In genomic region chr1:59601032-59601431, GRCh38 we compare ENCODE assay signal across 16 cellular contexts.
DNase-seq lines count a peak whose midpoint lies in the region; ATAC-seq, FAIRE-seq and TF ChIP-seq lines count a peak whose summit lies in the region.
"Had no signal": no experiment of that assay in that cellular context is flagged by ENCODE, and none has a peak within 500 bp of the region (broad histone marks: within the 10 kb centered on the region; RNA-seq: fewer than 3 reads in every experiment).

No MANE protein-coding gene starts in this region.

- peak overlapping the region; percentile 87 for H3K27ac ChIP-seq in SJCRH30
- H3K27ac ChIP-seq in Peyer's patch, result peak overlapping the region in 1 of 4 donors; percentile 37
- H3K27ac ChIP-seq: hepatocyte, upper lobe of left lung had no signal

- no peak for TF ChIP-seq POLR2A in Peyer's patch (IDR thresholded peaks at IDR 0.05)

- H3K9me3 ChIP-seq in SJCRH30 (replicated peaks) (no peaks in the 10 kb centered on the region), Peyer's patch (no peaks in the 10 kb centered on the region)
- H3K9me3 ChIP-seq: upper lobe of left lung had no signal

- H3K4me1 ChIP-seq in SJCRH30 (peaks cover 81% of the 10 kb centered on the region), Peyer's patch (peaks cover 0 to 9% (median 0%) of the 10 kb centered on the region in 4 donors)

- FAIRE-seq in frontal cortex (lab: Jason Lieb, UNC), result no peak
- FAIRE-seq: bronchial epithelial cell, endometrium had no signal

- H3K36me3 ChIP-seq in SJCRH30, result no peaks in the 10 kb centered on the region
- no peaks in the 10 kb centered on the region for H3K36me3 ChIP-seq in Peyer's patch
- H3K36me3 ChIP-seq: upper lobe of left lung had no signal

- H3K4me3 ChIP-seq in AG10803 (ENCODE audit: low read length), result no peak overlapping the region
- no peak overlapping the region for H3K4me3 ChIP-seq in SJCRH30
- H3K4me3 ChIP-seq in Peyer's patch, result no peak overlapping the region
- H3K4me3 ChIP-seq: hepatocyte, upper lobe of left lung had no signal

- TF ChIP-seq CTCF in AG10803 (conservative IDR thresholded peaks at IDR 0.05; ENCODE audit: low read length), result no peak
- no peak for TF ChIP-seq CTCF in Peyer's patch (IDR thresholded peaks at IDR 0.05)

- peak; percentile 62 for DNase-seq in AG10803 (ENCODE audit: low read depth)
- DNase-seq in SJCRH30, result peak; percentile 99
- DNase-seq in glomerular visceral epithelial cell (ENCODE audit: extremely low spot score), result peak; percentile 80
- peak; percentile 12 for DNase-seq in occipital lobe (lab: John Stamatoyannopoulos, UW)
- DNase-seq in HPDE6-E6E7 (ENCODE audit: extremely low spot score), result no peak
- DNase-seq in Peyer's patch, result no peak
- no peak for DNase-seq in frontal cortex (ENCODE audit: low spot score in 2 of 2)
- DNase-seq: activated CD4-positive, alpha-beta T cell treated with anti-CD3 and anti-CD28 coated beads, Interleukin-2, amount 10 ng/mL, durations not matched to agents 7 days and 5 days; DMS 273 treated with DMSO at 0.1 percent for 48 hours; NCI-H2029; NCI-H69 had no signal

- ATAC-seq in GM19324 (IDR thresholded peaks at IDR 0.05; ENCODE audit: low FRiP score, unreplicated experiment), result no peak

- H3K27me3 ChIP-seq in SJCRH30 (no peaks in the 10 kb centered on the region), Peyer's patch (no peaks in the 10 kb centered on the region)
- H3K27me3 ChIP-seq: hepatocyte, upper lobe of left lung had no signal

Comparison
In these comparisons a context has a peak if more than half of its experiments do, and no peak if none do; other contexts are left out.
1. DNase-seq: peak in AG10803 (single experiment), SJCRH30 (2 of 2), glomerular visceral epithelial cell (single experiment) and occipital lobe (single experiment); none in HPDE6-E6E7 (single experiment), Peyer's patch (0 of 3) and frontal cortex (0 of 2).